ENCODE assay signal across 23 cellular contexts in genomic region chr18:28120811-28121210, GRCh38. TPM values are rescaled to one million over a fixed set of nuclear protein-coding genes. Genes with fewer than 3 reads are reported as not detected.
DNase-seq lines count a peak whose midpoint lies in the region; ATAC-seq and TF ChIP-seq lines count a peak whose summit lies in the region.
"Had no signal": no experiment of that assay in that cellular context is flagged by ENCODE, and none has a peak within 500 bp of the region (broad histone marks: within the 10 kb centered on the region; RNA-seq: fewer than 3 reads in every experiment).

No MANE protein-coding gene starts in this region.

- H3K27ac Mint-ChIP-seq in osteocyte (ENCODE audit: unreplicated experiment) (peak overlapping the region; percentile 63), T-helper 17 cell (no peak overlapping the region)
- H3K27ac Mint-ChIP-seq: CD4-positive, alpha-beta memory T cell had no signal

- H3K27me3 Mint-ChIP-seq in osteocyte (ENCODE audit: unreplicated experiment), result no peaks in the 10 kb centered on the region
- no peaks in the 10 kb centered on the region for H3K27me3 Mint-ChIP-seq in T-helper 17 cell
- H3K27me3 Mint-ChIP-seq: CD4-positive, alpha-beta memory T cell had no signal

- intact Hi-C loops in left ventricle myocardium inferior (cut with micrococcal nuclease), result no loop called here

- H3K9me3 ChIP-seq in left ventricle myocardium inferior (replicated peaks) (no peaks in the 10 kb centered on the region), right atrium auricular region (no peaks in the 10 kb centered on the region), T-helper 17 cell (ENCODE audit: control insufficient read depth, low read length, poor library complexity, severe bottlenecking) (no peaks in the 10 kb centered on the region)
- H3K9me3 ChIP-seq: A549, HAP-1 had no signal

- H3K4me3 ChIP-seq in left ventricle myocardium inferior, result no peak overlapping the region
- no peak overlapping the region for H3K4me3 ChIP-seq in right atrium auricular region
- H3K4me3 ChIP-seq: A549, HAP-1 had no signal

- H3K27ac ChIP-seq in left ventricle myocardium inferior (replicated peaks), result peak overlapping the region; percentile 88
- peak overlapping the region in 1 of 2 donors; percentile 29 for H3K27ac ChIP-seq in right atrium auricular region
- H3K27ac ChIP-seq: A549, KMS-11 had no signal

- ATAC-seq in T-helper 17 cell (no peak), GM21367 (IDR thresholded peaks at IDR 0.05; ENCODE audit: unreplicated experiment) (no peak)
- ATAC-seq: A549 had no signal

- no peaks in the 10 kb centered on the region for H3K36me3 ChIP-seq in left ventricle myocardium inferior
- H3K36me3 ChIP-seq in right atrium auricular region, result no peaks in the 10 kb centered on the region

- no peaks in the 10 kb centered on the region for H3K36me3 Mint-ChIP-seq in osteocyte (ENCODE audit: unreplicated experiment)
- no peaks in the 10 kb centered on the region for H3K36me3 Mint-ChIP-seq in T-helper 17 cell (ENCODE audit: low read depth)
- H3K36me3 Mint-ChIP-seq: CD4-positive, alpha-beta memory T cell had no signal

- H3K4me1 Mint-ChIP-seq in osteocyte (ENCODE audit: unreplicated experiment), result peaks cover 66% of the 10 kb centered on the region
- no peaks in the 10 kb centered on the region for H3K4me1 Mint-ChIP-seq in T-helper 17 cell
- H3K4me1 Mint-ChIP-seq: CD4-positive, alpha-beta memory T cell had no signal

- TF ChIP-seq CTCF in left ventricle myocardium inferior (IDR thresholded peaks at IDR 0.05; ENCODE audit: borderline replicate concordance), result no peak
- no peak for TF ChIP-seq CTCF in right atrium auricular region (IDR thresholded peaks at IDR 0.05)
- no peak for TF ChIP-seq CTCF in osteocyte (IDR thresholded peaks at IDR 0.05)

- H3K4me1 ChIP-seq in left ventricle myocardium inferior, result peaks cover 69% of the 10 kb centered on the region
- peaks cover 0 to 34% of the 10 kb centered on the region in 2 donors for H3K4me1 ChIP-seq in right atrium auricular region

- H3K27me3 ChIP-seq in left ventricle myocardium inferior (ENCODE audit: low read depth) (no peaks in the 10 kb centered on the region), right atrium auricular region (no peaks in the 10 kb centered on the region)

- no peaks in the 10 kb centered on the region for H3K9me3 Mint-ChIP-seq in osteocyte (ENCODE audit: unreplicated experiment)

- DNase-seq in left ventricle myocardium inferior (no peak), right atrium auricular region (ENCODE audit: low spot score) (no peak), brain pericyte (ENCODE audit: low read depth, low spot score) (peak; percentile 36), osteocyte (ENCODE audit: extremely low spot score, unreplicated experiment) (no peak), T-helper 17 cell (no peak), NCI-H1092 treated with DMSO at 0.1 percent for 48 hours (lab: John Stamatoyannopoulos, UW) (no peak)
- DNase-seq: C1 segment of cervical spinal cord; CD4-positive, alpha-beta memory T cell; COR-L47; GOT3; IMR-90; NCI-H1048; NCI-H1417 treated with DMSO at 0.1 percent for 48 hours; NCI-H187; NCI-H2081 treated with DMSO at 0.1 percent for 48 hours; NCI-H2227 treated with DMSO at 0.1 percent for 48 hours; NCI-H526 treated with DMSO at 0.1 percent for 48 hours; RPMI8226; SHP77 treated with DMSO at 0.1 percent for 48 hours had no signal

- H3K4me3 Mint-ChIP-seq in osteocyte (ENCODE audit: unreplicated experiment) (no peak overlapping the region), T-helper 17 cell (no peak overlapping the region)
- H3K4me3 Mint-ChIP-seq: CD4-positive, alpha-beta memory T cell had no signal

RNA-seq across cellular contexts. Expression of gene CDH2, which starts 56.1 kb away (rescaled TPM):
- total RNA-seq in left ventricle myocardium inferior, result 370 TPM
- 100 to 1,000 TPM; 205 to 269 TPM for total RNA-seq in right atrium auricular region
- 83.8 and 87.2 TPM in 2 replicates for total RNA-seq in osteocyte
- under 1 TPM; 0.37 to 0.55 TPM for total RNA-seq in T-helper 17 cell
- total RNA-seq: CD4-positive, alpha-beta memory T cell had no signal

Comparison
In these comparisons a context has a peak if more than half of its experiments do, and no peak if none do; other contexts are left out.
1. RNA of gene CDH2, which starts 56.1 kb away (total RNA-seq): 370 TPM in left ventricle myocardium inferior (single experiment), 205 to 269 TPM in right atrium auricular region and 83.8 to 87.2 TPM in osteocyte; 0.37 to 0.55 TPM in T-helper 17 cell; every median in the first group is over 10 times any median in the second.